12 cellular contexts compared by ENCODE assay signal in genomic region chr2:30240162-30240696, GRCh38. TPM values are rescaled to one million over a fixed set of nuclear protein-coding genes. Genes with fewer than 3 reads are reported as not detected.
A peak's percentile ranks its signal among the peaks of the same experiment; 100 is the strongest.
DNase-seq lines count a peak whose midpoint lies in the region; ATAC-seq and TF ChIP-seq lines count a peak whose summit lies in the region.
"Had no signal": no experiment of that assay in that cellular context is flagged by ENCODE, and none has a peak within 500 bp of the region (broad histone marks: within the 10 kb centered on the region; RNA-seq: fewer than 3 reads in every experiment).

No MANE protein-coding gene starts in this region.

- no peaks in the 10 kb centered on the region for H3K4me1 ChIP-seq in psoas muscle
- H3K4me1 ChIP-seq: body of pancreas had no signal

- no peak for ATAC-seq in CD4-positive, alpha-beta T cell (ENCODE audit: poor library complexity)
- ATAC-seq in psoas muscle = peak in 3 of 4 donors; percentile 8 to 34 (median 24)

- intact Hi-C loops in CD4-positive, alpha-beta T cell (cut with DNase I, micrococcal nuclease) = no loop called here
- intact Hi-C loops in cardiac septum (cut with DNase I) (no loop called here), psoas muscle (cut with DNase I) (no loop called here)

- WGBS in psoas muscle, 3 donors = 48 to 64% (median 60%) methylated on average over 8 of the region's 8 CpGs

- H3K4me1 Mint-ChIP-seq in CD4-positive, alpha-beta T cell (ENCODE audit: low read depth) = peaks cover 94% of the 10 kb centered on the region

- peak overlapping the region; percentile 42 for H3K27ac ChIP-seq in CD4-positive, alpha-beta T cell (ENCODE audit: low read depth, low read length)
- no peak overlapping the region for H3K27ac ChIP-seq in psoas muscle

- TF ChIP-seq POLR2A in erythroblast (IDR thresholded peaks at IDR 0.05; ENCODE audit: low read length) = no peak

- no peaks in the 10 kb centered on the region for H3K9me3 Mint-ChIP-seq in CD4-positive, alpha-beta T cell

- DNase-seq in CD4-positive, alpha-beta T cell = no peak
- peak; percentile 29 to 40 for DNase-seq in activated T-cell treated with anti-CD3 and anti-CD28 coated beads, Interleukin-2, amount 50 U/mL, for 48 hours
- DNase-seq in cardiac septum (ENCODE audit: low spot score) (peak; percentile 53), psoas muscle (no peak), erythroblast (lab: John Stamatoyannopoulos, UW) (no peak), NAMALWA (ENCODE audit: low spot score) (no peak), AG20443 (ENCODE audit: low spot score) (no peak), GM10248 (ENCODE audit: extremely low spot score) (no peak)
- DNase-seq: DMS53, GOT3, NCI-H1436 had no signal

- no peaks in the 10 kb centered on the region for H3K27me3 Mint-ChIP-seq in CD4-positive, alpha-beta T cell

- no peaks in the 10 kb centered on the region for H3K36me3 ChIP-seq in psoas muscle (ENCODE audit: insufficient read depth in 1 of 2, low read depth in 1 of 2)

- POLR2A ChIA-PET in CD4-positive, alpha-beta T cell (lab: Charles Lee) = interaction anchor here (0.8 to 15.7 kb wide), 8 partner anchors 9 to 97 kb away, joined by 3 to 373 read pairs (median 5); partner anchors contain the start of gene LBH
- POLR2A ChIA-PET in GM10248 (lab: Yijun Ruan, JAX) = interaction anchor here (1.1 to 1.5 kb wide), 2 partner anchors 8 to 9 kb away, joined by 3 to 7 read pairs; no protein-coding TSS in a partner anchor

- CTCF ChIA-PET in CD4-positive, alpha-beta T cell (lab: Charles Lee) = interaction anchor here (0.9 to 4.5 kb wide), 5 partner anchors 10 to 75 kb away, joined by 3 to 25 read pairs (median 11); partner anchors contain the start of gene LBH
- CTCF ChIA-PET in GM10248 (lab: Yijun Ruan, JAX) = interaction anchor here (0.9 to 4.0 kb wide), 12 partner anchors 9 to 1093 kb away, joined by 3 to 19 read pairs (median 8); no protein-coding TSS in a partner anchor

- H3K27ac Mint-ChIP-seq in CD4-positive, alpha-beta T cell = peak overlapping the region; percentile 99

- H3K4me3 Mint-ChIP-seq in CD4-positive, alpha-beta T cell = peak overlapping the region; percentile 82

- TF ChIP-seq CTCF in CD4-positive, alpha-beta T cell (IDR thresholded peaks at IDR 0.05) = no peak
- TF ChIP-seq CTCF in psoas muscle (IDR thresholded peaks at IDR 0.05) (no peak), GM10248 (IDR thresholded peaks at IDR 0.05; ENCODE audit: control extremely low read depth, extremely low read depth, low read depth, missing control alignments) (no peak)

- no peaks in the 10 kb centered on the region for H3K9me3 ChIP-seq in CD4-positive, alpha-beta T cell (ENCODE audit: control insufficient read depth, low read length)
- H3K9me3 ChIP-seq in psoas muscle = no peaks in the 10 kb centered on the region
- H3K9me3 ChIP-seq: body of pancreas had no signal

- no peaks in the 10 kb centered on the region for H3K27me3 ChIP-seq in CD4-positive, alpha-beta T cell (ENCODE audit: control insufficient read depth, insufficient read depth, low read length)
- peaks cover 0 to 12% (median 0%) of the 10 kb centered on the region in 3 donors for H3K27me3 ChIP-seq in psoas muscle (ENCODE audit: insufficient read depth in 3 of 3, low read length in 2 of 3)
- H3K27me3 ChIP-seq: body of pancreas had no signal

- peaks cover 98% of the 10 kb centered on the region for H3K36me3 Mint-ChIP-seq in CD4-positive, alpha-beta T cell (ENCODE audit: low read depth)

- peak overlapping the region; percentile 10 for H3K4me3 ChIP-seq in psoas muscle
- H3K4me3 ChIP-seq: body of pancreas had no signal

RNA-seq across cellular contexts. Expression of gene LBH, which starts 8.9 kb away (rescaled TPM):
- total RNA-seq in CD4-positive, alpha-beta T cell = 100 to 1,000 TPM; 131 to 135 TPM
- total RNA-seq in cardiac septum (208 TPM), psoas muscle (10 to 100 TPM; 11.1 to 15.5 (median 14.2) TPM)
- polyA plus RNA-seq in psoas muscle = 10 to 100 TPM in 1 of 3 donors, 1 to 10 TPM in 2; 6.5 to 10.5 (median 9.7) TPM

Comparison
In these comparisons a context has a peak if more than half of its experiments do, and no peak if none do; other contexts are left out.
1. DNase-seq: peak in activated T-cell treated with anti-CD3 and anti-CD28 coated beads, Interleukin-2, amount 50 U/mL, for 48 hours (2 of 2) and cardiac septum (single experiment); none in CD4-positive, alpha-beta T cell (0 of 10), psoas muscle (0 of 2), erythroblast (0 of 2), NAMALWA (single experiment), AG20443 (single experiment) and GM10248 (single experiment).
2. RNA of gene LBH, which starts 8.9 kb away (total RNA-seq): 208 TPM in cardiac septum (single experiment) and 131 to 135 TPM in CD4-positive, alpha-beta T cell; 11.1 to 15.5 TPM in psoas muscle; every median in the first group is over 4 times any median in the second.